1 cellular context compared by ENCODE assay signal in the genomic region with DNA sequence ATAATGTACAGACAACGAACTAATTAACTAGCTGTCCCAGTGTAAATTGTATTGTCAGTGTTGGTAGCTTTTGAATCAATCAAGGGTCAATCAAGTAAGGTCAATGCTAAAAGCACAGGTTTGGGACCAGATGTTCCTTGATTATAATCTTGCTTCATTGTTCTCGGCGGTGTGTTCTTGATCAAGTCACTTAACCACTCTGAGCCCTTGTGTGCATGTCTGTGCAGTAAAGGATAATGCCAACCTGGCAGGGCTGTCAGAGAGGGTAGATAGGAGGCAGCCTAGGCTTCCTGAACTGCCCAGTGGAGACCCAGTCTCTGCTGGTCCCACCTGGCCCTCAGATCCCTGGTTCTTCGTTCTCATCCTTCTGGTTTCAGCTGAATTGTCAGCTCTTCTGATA.
TF ChIP-seq lines count a peak whose summit lies in the region.

No MANE protein-coding gene starts in this region.

TF ChIP-seq in K562, 482 proteins besides CTCF, POLR2A, EP300 and RAD21 (continued from another document):
- TF ChIP-seq LEF1 (IDR thresholded peaks at IDR 0.05), result no peak
- TF ChIP-seq SPI1 (IDR thresholded peaks at IDR 0.05; ENCODE audit: borderline replicate concordance, low read depth, low read length), result no peak
- TF ChIP-seq SFPQ (IDR thresholded peaks at IDR 0.05; ENCODE audit: low read depth, low read length), result no peak
- TF ChIP-seq FUS (optimal IDR thresholded peaks at IDR 0.05; ENCODE audit: low read depth, low read length), result no peak
- no peak for TF ChIP-seq ZNF165 (CRISPR knock-in tag; IDR thresholded peaks at IDR 0.05; ENCODE audit: borderline replicate concordance)
- TF ChIP-seq ZFX (CRISPR knock-in tag; IDR thresholded peaks at IDR 0.05), result no peak
- no peak for TF ChIP-seq TRIM24 (IDR thresholded peaks at IDR 0.05)
- no peak for TF ChIP-seq HDAC8 (tag; IDR thresholded peaks at IDR 0.05)
- TF ChIP-seq ZFP36 (IDR thresholded peaks at IDR 0.05; ENCODE audit: low read depth, low read length, partially characterized antibody), result peak; percentile 72
- no peak for TF ChIP-seq SP1 (CRISPR knock-in tag; IDR thresholded peaks at IDR 0.05)
- peak; percentile 92 for TF ChIP-seq RBM25 (IDR thresholded peaks at IDR 0.05; ENCODE audit: low read depth, low read length, severe bottlenecking)
- TF ChIP-seq BCOR (IDR thresholded peaks at IDR 0.05), result peak; percentile 36; the same call in 1 of the 2 replicates
- TF ChIP-seq TBP (optimal IDR thresholded peaks at IDR 0.05; ENCODE audit: low read depth, low read length), result no peak
- no peak for TF ChIP-seq DDX20 (tag; IDR thresholded peaks at IDR 0.05; ENCODE audit: low read depth)
- TF ChIP-seq CBX1 (IDR thresholded peaks at IDR 0.05; ENCODE audit: low read depth), result peak; percentile 42; the same call in 1 of the 2 replicates
- no peak for TF ChIP-seq CCAR2 (IDR thresholded peaks at IDR 0.05; ENCODE audit: low read depth, low read length)
TF ChIP-seq in K562: peak in this region for 6.
